Comparison of ENCODE assay signal across 1 cellular context in genomic region chr9:122336836-122337560, GRCh38.
TF ChIP-seq lines count a peak whose summit lies in the region.

No MANE protein-coding gene starts in this region.

TF ChIP-seq in GM12878, 131 proteins besides CTCF, POLR2A, EP300 and RAD21 (continued from another document):
- TF ChIP-seq RELB (IDR thresholded peaks at IDR 0.05; ENCODE audit: low read depth) (no peak), ATF3 (IDR thresholded peaks at IDR 0.05; ENCODE audit: borderline replicate concordance, extremely low read depth, low read depth, low read length) (no peak), NFXL1 (IDR thresholded peaks at IDR 0.05; ENCODE audit: borderline replicate concordance) (no peak), HDAC6 (IDR thresholded peaks at IDR 0.05; ENCODE audit: unreplicated experiment) (no peak), SUPT20H (IDR thresholded peaks at IDR 0.05; ENCODE audit: borderline replicate concordance, control insufficient read depth, low read depth, low read length) (no peak), BRCA1 (IDR thresholded peaks at IDR 0.05; ENCODE audit: low read depth, low read length) (no peak), IKZF1 (conservative IDR thresholded peaks at IDR 0.05) (no peak)
- TF ChIP-seq, protein P1, sequence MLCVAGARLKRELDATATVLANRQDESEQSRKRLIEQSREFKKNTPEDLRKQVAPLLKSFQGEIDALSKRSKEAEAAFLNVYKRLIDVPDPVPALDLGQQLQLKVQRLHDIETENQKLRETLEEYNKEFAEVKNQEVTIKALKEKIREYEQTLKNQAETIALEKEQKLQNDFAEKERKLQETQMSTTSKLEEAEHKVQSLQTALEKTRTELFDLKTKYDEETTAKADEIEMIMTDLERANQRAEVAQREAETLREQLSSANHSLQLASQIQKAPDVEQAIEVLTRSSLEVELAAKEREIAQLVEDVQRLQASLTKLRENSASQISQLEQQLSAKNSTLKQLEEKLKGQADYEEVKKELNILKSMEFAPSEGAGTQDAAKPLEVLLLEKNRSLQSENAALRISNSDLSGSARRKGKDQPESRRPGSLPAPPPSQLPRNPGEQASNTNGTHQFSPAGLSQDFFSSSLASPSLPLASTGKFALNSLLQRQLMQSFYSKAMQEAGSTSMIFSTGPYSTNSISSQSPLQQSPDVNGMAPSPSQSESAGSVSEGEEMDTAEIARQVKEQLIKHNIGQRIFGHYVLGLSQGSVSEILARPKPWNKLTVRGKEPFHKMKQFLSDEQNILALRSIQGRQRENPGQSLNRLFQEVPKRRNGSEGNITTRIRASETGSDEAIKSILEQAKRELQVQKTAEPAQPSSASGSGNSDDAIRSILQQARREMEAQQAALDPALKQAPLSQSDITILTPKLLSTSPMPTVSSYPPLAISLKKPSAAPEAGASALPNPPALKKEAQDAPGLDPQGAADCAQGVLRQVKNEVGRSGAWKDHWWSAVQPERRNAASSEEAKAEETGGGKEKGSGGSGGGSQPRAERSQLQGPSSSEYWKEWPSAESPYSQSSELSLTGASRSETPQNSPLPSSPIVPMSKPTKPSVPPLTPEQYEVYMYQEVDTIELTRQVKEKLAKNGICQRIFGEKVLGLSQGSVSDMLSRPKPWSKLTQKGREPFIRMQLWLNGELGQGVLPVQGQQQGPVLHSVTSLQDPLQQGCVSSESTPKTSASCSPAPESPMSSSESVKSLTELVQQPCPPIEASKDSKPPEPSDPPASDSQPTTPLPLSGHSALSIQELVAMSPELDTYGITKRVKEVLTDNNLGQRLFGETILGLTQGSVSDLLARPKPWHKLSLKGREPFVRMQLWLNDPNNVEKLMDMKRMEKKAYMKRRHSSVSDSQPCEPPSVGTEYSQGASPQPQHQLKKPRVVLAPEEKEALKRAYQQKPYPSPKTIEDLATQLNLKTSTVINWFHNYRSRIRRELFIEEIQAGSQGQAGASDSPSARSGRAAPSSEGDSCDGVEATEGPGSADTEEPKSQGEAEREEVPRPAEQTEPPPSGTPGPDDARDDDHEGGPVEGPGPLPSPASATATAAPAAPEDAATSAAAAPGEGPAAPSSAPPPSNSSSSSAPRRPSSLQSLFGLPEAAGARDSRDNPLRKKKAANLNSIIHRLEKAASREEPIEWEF (IDR thresholded peaks at IDR 0.05; ENCODE audit: insufficient replicate concordance, low read depth, low read length) = no peak
